ENCODE assay signal across 10 cellular contexts in the genomic region with DNA sequence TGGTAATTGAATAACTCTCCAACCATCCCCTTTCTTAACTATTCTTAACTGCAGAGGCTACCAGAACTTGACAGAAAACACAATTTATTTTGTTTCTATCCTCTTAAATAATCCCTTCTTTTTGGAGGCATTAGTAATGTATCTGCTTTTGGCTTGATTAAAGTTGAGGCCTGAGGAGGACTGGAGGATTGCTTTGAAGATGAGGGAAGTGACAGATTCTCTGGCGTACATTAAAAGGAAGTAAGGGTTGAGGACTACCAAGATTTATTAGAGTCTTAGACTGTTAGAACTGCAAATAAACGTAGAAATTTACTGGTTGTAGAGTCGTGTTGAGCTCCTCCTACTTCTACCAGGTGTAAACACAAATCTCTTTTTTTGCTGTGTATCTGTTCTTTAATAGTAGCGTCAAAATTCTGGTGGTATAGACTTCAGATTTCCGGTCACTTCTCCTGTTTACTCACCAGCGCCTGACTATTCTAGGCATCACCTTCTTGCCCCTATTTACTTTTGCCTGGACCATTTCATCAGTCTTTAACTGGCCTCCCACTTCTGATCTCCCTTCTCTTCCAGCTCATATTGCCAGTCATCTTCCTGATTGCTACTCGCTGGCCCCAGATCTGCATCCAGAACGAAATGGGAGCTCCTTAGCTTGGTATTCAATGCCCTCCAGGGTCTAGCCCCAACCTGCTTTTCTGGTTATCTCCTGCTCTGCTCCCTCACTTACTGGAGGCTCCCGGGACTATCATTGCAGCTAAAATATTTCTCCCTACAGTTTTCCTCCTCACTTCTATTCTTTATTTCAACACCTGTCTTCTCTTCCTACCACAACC. TPM values are rescaled to one million over a fixed set of nuclear protein-coding genes. Genes with fewer than 3 reads are reported as not detected.
A peak's percentile ranks its signal among the peaks of the same experiment; 100 is the strongest.
DNase-seq lines count a peak whose midpoint lies in the region; ATAC-seq and TF ChIP-seq lines count a peak whose summit lies in the region.
"Had no signal": no experiment of that assay in that cellular context is flagged by ENCODE, and none has a peak within 500 bp of the region (broad histone marks: within the 10 kb centered on the region; RNA-seq: fewer than 3 reads in every experiment).

No MANE protein-coding gene starts in this region.

- no peak overlapping the region for H3K27ac ChIP-seq in CD4-positive, alpha-beta memory T cell (ENCODE audit: low read depth, low read length)
- peak overlapping the region; percentile 27 for H3K27ac ChIP-seq in osteoblast (ENCODE audit: low read depth, low read length)

- H3K4me2 ChIP-seq in Loucy (ENCODE audit: low read depth, low read length, poor library complexity, severe bottlenecking), result peak overlapping the region; percentile 14
- peak overlapping the region; percentile 14 for H3K4me2 ChIP-seq in osteoblast (ENCODE audit: insufficient read depth, low read length)

- peak overlapping the region in 4 of 7 donors; percentile 16 to 65 (median 37) for H3K27ac Mint-ChIP-seq in CD4-positive, alpha-beta memory T cell
- peak overlapping the region; percentile 28 for H3K27ac Mint-ChIP-seq in endothelial cell (ENCODE audit: unreplicated experiment)

- no peak overlapping the region for H3K4me3 Mint-ChIP-seq in CD4-positive, alpha-beta memory T cell
- no peak overlapping the region for H3K4me3 Mint-ChIP-seq in endothelial cell (ENCODE audit: unreplicated experiment)

- no peak overlapping the region for H2AFZ ChIP-seq in Loucy (ENCODE audit: low read length)
- H2AFZ ChIP-seq in osteoblast (ENCODE audit: low read length), result no peak overlapping the region

- peaks cover 11% of the 10 kb centered on the region for H3K4me1 ChIP-seq in CD4-positive, alpha-beta memory T cell (ENCODE audit: insufficient read depth, low read length)
- H3K4me1 ChIP-seq in Loucy (ENCODE audit: insufficient read depth, low read length, poor library complexity, severe bottlenecking) (peaks cover 17% of the 10 kb centered on the region), osteoblast (ENCODE audit: insufficient read depth, low read length) (peaks cover 45% of the 10 kb centered on the region)

- peaks cover 13% of the 10 kb centered on the region for H3K36me3 ChIP-seq in CD4-positive, alpha-beta memory T cell (ENCODE audit: insufficient read depth, low read length)
- peaks cover 42% of the 10 kb centered on the region; the same call in 1 of the 2 replicates for H3K36me3 ChIP-seq in Loucy (ENCODE audit: insufficient read depth, low read length)
- peaks cover 86% of the 10 kb centered on the region for H3K36me3 ChIP-seq in osteoblast (ENCODE audit: insufficient read depth, low read length)

- no peaks in the 10 kb centered on the region for H3F3A ChIP-seq in Loucy (ENCODE audit: low read depth)

- TF ChIP-seq CTCF in Loucy (conservative IDR thresholded peaks at IDR 0.05; ENCODE audit: low read length) (no peak), endothelial cell (IDR thresholded peaks at IDR 0.05; ENCODE audit: unreplicated experiment) (no peak), osteoblast (IDR thresholded peaks at IDR 0.05; ENCODE audit: extremely low read depth, low read depth, low read length) (no peak), GM13977 (IDR thresholded peaks at IDR 0.05; ENCODE audit: extremely low read depth, insufficient read depth, missing control alignments) (no peak)

- no peaks in the 10 kb centered on the region for H3K27me3 Mint-ChIP-seq in CD4-positive, alpha-beta memory T cell
- H3K27me3 Mint-ChIP-seq in endothelial cell (ENCODE audit: unreplicated experiment), result peaks cover 2% of the 10 kb centered on the region

- H3K9me3 ChIP-seq in CD4-positive, alpha-beta memory T cell (ENCODE audit: control insufficient read depth in 1 of 2, low read length in 2 of 2), result no peaks in the 10 kb centered on the region
- no peaks in the 10 kb centered on the region for H3K9me3 ChIP-seq in Loucy (ENCODE audit: insufficient read depth, low read depth, low read length)
- H3K9me3 ChIP-seq in osteoblast (ENCODE audit: low read depth, low read length), result no peaks in the 10 kb centered on the region
- H3K9me3 ChIP-seq: right atrium auricular region had no signal

- H3K79me2 ChIP-seq in Loucy (ENCODE audit: insufficient read depth, low read length) (peaks cover 90% of the 10 kb centered on the region), osteoblast (ENCODE audit: insufficient read depth, low read length) (peaks cover 92% of the 10 kb centered on the region)

- H3K9ac ChIP-seq in Loucy (ENCODE audit: low read depth, low read length, poor library complexity, severe bottlenecking), result no peak overlapping the region

- peaks cover 21 to 45% (median 27%) of the 10 kb centered on the region in 4 donors for H3K4me1 Mint-ChIP-seq in CD4-positive, alpha-beta memory T cell
- H3K4me1 Mint-ChIP-seq in endothelial cell (ENCODE audit: unreplicated experiment), result peaks cover 16% of the 10 kb centered on the region

- CTCF ChIA-PET in CD4-positive, alpha-beta memory T cell (lab: Charles Lee; ENCODE audit: partially characterized antibody), result no interaction called here

- H3K27me3 ChIP-seq in CD4-positive, alpha-beta memory T cell (ENCODE audit: insufficient read depth, low read length), result no peaks in the 10 kb centered on the region
- no peaks in the 10 kb centered on the region for H3K27me3 ChIP-seq in Loucy (ENCODE audit: insufficient read depth, low read length, poor library complexity, severe bottlenecking)
- no peaks in the 10 kb centered on the region for H3K27me3 ChIP-seq in osteoblast (ENCODE audit: insufficient read depth, low read length)
- H3K27me3 ChIP-seq: right atrium auricular region had no signal

- no peak for DNase-seq in CD4-positive, alpha-beta memory T cell
- DNase-seq in endothelial cell (ENCODE audit: low spot score) (no peak), osteoblast (ENCODE audit: insufficient read length, low spot score, missing footprints) (no peak), GM13977 (ENCODE audit: low spot score) (no peak)
- DNase-seq: kidney, NCI-H1694 treated with DMSO at 0.1 percent for 48 hours had no signal

- no peaks in the 10 kb centered on the region for H3K9me3 Mint-ChIP-seq in CD4-positive, alpha-beta memory T cell
- no peaks in the 10 kb centered on the region for H3K9me3 Mint-ChIP-seq in endothelial cell (ENCODE audit: unreplicated experiment)

- no peaks in the 10 kb centered on the region for H3K9me2 ChIP-seq in Loucy (replicated peaks; ENCODE audit: low read depth, low read length)

- in situ Hi-C loops in GM13977 (cut with MboI; ENCODE audit: low pct_unique_long_range_greater_than_20kb, low sequenced_read_pairs, unreplicated experiment), result no loop called here

- POLR2A ChIA-PET in CD4-positive, alpha-beta memory T cell (lab: Charles Lee; ENCODE audit: partially characterized antibody), result no interaction called here

- H4K20me1 ChIP-seq in Loucy (ENCODE audit: insufficient read depth, low read length, poor library complexity, severe bottlenecking) (peaks cover 80% of the 10 kb centered on the region), osteoblast (ENCODE audit: insufficient read depth, low read length) (peaks cover 62% of the 10 kb centered on the region)

- intact Hi-C loops in CD4-positive, alpha-beta memory T cell (cut with micrococcal nuclease), result no loop called here

- H3K4me3 ChIP-seq in CD4-positive, alpha-beta memory T cell (ENCODE audit: low read length in 2 of 2), result no peak overlapping the region
- no peak overlapping the region for H3K4me3 ChIP-seq in Loucy (ENCODE audit: low read length, poor library complexity, severe bottlenecking)
- H3K4me3 ChIP-seq in osteoblast (ENCODE audit: insufficient read depth, low read length), result no peak overlapping the region
- H3K4me3 ChIP-seq: right atrium auricular region had no signal

- ATAC-seq in HG03025 (IDR thresholded peaks at IDR 0.05; ENCODE audit: low FRiP score, unreplicated experiment) (no peak), GM18498 (IDR thresholded peaks at IDR 0.05; ENCODE audit: unreplicated experiment) (no peak)

- H3K36me3 Mint-ChIP-seq in CD4-positive, alpha-beta memory T cell, result peaks cover 25 to 47% of the 10 kb centered on the region in 2 donors
- peaks cover 24% of the 10 kb centered on the region for H3K36me3 Mint-ChIP-seq in endothelial cell (ENCODE audit: low read depth, unreplicated experiment)

RNA-seq across cellular contexts. Expression of gene EID3, which starts 8.5 kb away (rescaled TPM):
- total RNA-seq in CD4-positive, alpha-beta memory T cell, result 1 to 10 TPM; 9.4 to 9.9 TPM
- polyA plus RNA-seq in CD4-positive, alpha-beta memory T cell, result 10 to 100 TPM; 12.7 to 15.6 TPM
- total RNA-seq in endothelial cell (ENCODE audit: unreplicated experiment), result 2.2 TPM
- total RNA-seq in osteoblast, result 14.4 and 19.2 TPM in 2 replicates
